ENCODE assay signal across 1 cellular context in the genomic region with DNA sequence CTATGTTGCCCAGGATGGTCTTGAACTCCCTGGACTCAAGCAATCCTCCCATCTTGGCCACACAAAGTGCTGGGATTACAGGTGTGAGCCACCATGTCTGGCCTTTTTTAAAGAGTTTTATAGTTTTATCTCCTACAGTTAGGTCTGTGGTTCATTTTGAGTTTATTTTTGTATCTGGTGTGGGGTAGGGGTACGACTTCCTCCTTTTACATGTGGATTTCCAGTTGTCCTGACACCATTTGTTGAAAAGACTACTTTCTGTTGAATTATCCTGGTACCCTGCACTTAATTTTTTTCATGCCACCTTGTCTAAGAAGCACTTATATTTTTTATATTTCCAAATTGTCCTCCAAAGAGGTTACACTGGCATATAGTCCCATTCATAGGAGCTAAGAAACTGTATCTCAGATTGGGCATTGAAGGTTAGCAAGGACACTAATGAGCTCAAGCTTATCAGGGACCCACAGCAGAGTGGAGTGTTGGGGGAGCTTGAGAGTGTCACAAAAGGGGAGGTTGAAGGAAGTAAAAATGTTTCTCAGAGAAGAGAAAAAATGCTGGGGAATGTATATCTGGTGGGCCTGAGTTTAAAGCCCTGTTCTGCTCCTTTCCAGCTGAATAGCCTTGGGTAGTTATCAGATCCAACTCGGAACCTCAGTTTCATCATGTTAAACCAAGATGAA.
TF ChIP-seq lines count a peak whose summit lies in the region.

No MANE protein-coding gene starts in this region.

TF ChIP-seq in K562, 482 proteins besides CTCF, POLR2A, EP300 and RAD21 (continued from another document):
- TF ChIP-seq, protein P1, sequence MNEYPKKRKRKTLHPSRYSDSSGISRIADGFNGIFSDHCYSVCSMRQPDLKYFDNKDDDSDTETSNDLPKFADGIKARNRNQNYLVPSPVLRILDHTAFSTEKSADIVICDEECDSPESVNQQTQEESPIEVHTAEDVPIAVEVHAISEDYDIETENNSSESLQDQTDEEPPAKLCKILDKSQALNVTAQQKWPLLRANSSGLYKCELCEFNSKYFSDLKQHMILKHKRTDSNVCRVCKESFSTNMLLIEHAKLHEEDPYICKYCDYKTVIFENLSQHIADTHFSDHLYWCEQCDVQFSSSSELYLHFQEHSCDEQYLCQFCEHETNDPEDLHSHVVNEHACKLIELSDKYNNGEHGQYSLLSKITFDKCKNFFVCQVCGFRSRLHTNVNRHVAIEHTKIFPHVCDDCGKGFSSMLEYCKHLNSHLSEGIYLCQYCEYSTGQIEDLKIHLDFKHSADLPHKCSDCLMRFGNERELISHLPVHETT (CRISPR knock-in tag; conservative IDR thresholded peaks at IDR 0.05 in 1 of 2, IDR thresholded peaks at IDR 0.05 in 1 of 2), result peak in 1 of 2 experiments; percentile 69; a peak in 1 of 4 replicates
- TF ChIP-seq TAL1 (IDR thresholded peaks at IDR 0.05), result peak; percentile 68
